Comparison of ENCODE assay signal across 21 cellular contexts in genomic region chr12:77954156-77954555, GRCh38.
DNase-seq lines count a peak whose midpoint lies in the region; ATAC-seq and TF ChIP-seq lines count a peak whose summit lies in the region.
"Had no signal": no experiment of that assay in that cellular context is flagged by ENCODE, and none has a peak within 500 bp of the region (broad histone marks: within the 10 kb centered on the region; RNA-seq: fewer than 3 reads in every experiment).

No MANE protein-coding gene starts in this region.

- no peak overlapping the region for H2AFZ ChIP-seq in IMR-90 (replicated peaks; ENCODE audit: low read length, poor library complexity)

- H3K79me1 ChIP-seq in IMR-90 (ENCODE audit: low read depth in 1 of 2, low read length in 2 of 2), result peaks cover 20 to 48% of the 10 kb centered on the region in 2 experiments

- H3K4me2 ChIP-seq in IMR-90 (ENCODE audit: low read depth, low read length), result peak overlapping the region; percentile 34; the same call in 1 of the 2 replicates

- TF ChIP-seq CTCF in IMR-90 (conservative IDR thresholded peaks at IDR 0.05; ENCODE audit: low read depth, low read length) (no peak), astrocyte of the spinal cord (IDR thresholded peaks at IDR 0.05; ENCODE audit: low read depth, low read length) (no peak), foreskin keratinocyte (conservative IDR thresholded peaks at IDR 0.05) (no peak), sigmoid colon (IDR thresholded peaks at IDR 0.05) (no peak)

- no peak overlapping the region for H3K14ac ChIP-seq in IMR-90 (replicated peaks; ENCODE audit: low read depth, low read length)

- H3K27me3 ChIP-seq in IMR-90 (ENCODE audit: control insufficient read depth, insufficient read depth, low read length) (no peaks in the 10 kb centered on the region), foreskin keratinocyte (no peaks in the 10 kb centered on the region), sigmoid colon (no peaks in the 10 kb centered on the region)

- DNase-seq in ACHN (peak; percentile 25), IMR-90 (peak; percentile 83), astrocyte of the spinal cord (ENCODE audit: low read depth, low spot score) (peak; percentile 36), foreskin keratinocyte (peak in 1 of 2 donors; percentile 31), SIG-M5 (lab: John Stamatoyannopoulos, UW) (no peak), SKM-1 treated with dmso at 0.1 percent for 144 hours (lab: John Stamatoyannopoulos, UW; ENCODE audit: unreplicated experiment) (no peak), sigmoid colon (no peak), NCI-H2227 (lab: John Stamatoyannopoulos, UW; ENCODE audit: unreplicated experiment) (no peak)
- DNase-seq: AML-193; Calu3; CD4-positive, CD25-positive, alpha-beta regulatory T cell; DMS79 treated with DMSO at 0.1 percent for 48 hours; GOT3; Karpas-422; NCI-H1105 treated with DMSO at 0.1 percent for 48 hours; NCI-H2081; NCI-H226; NCI-H526 treated with DMSO at 0.1 percent for 48 hours; NK-92 treated with Interleukin-12 subunit alpha and Interleukin-12 subunit beta, amount 100 ng/mL, for 24 hours had no signal

- no peak overlapping the region for H2BK20ac ChIP-seq in IMR-90 (ENCODE audit: low read depth, low read length)

- H3K27ac ChIP-seq in IMR-90 (ENCODE audit: insufficient read depth, low read length) (peak overlapping the region; percentile 37; the same call in 1 of the 2 replicates), foreskin keratinocyte (no peak overlapping the region), sigmoid colon (no peak overlapping the region)
- H3K27ac ChIP-seq: SK-N-MC had no signal

- no peak overlapping the region for H2AK5ac ChIP-seq in IMR-90 (ENCODE audit: low read depth, low read length)

- H3K18ac ChIP-seq in IMR-90 (ENCODE audit: low read depth, low read length), result peak overlapping the region; percentile 81; the same call in 1 of the 2 replicates

- H4K8ac ChIP-seq in IMR-90 (ENCODE audit: low read depth in 2 of 2, low read length in 2 of 2), result no peak overlapping the region

- WGBS in IMR-90 (ENCODE audit: extremely low coverage in 2 of 2, insufficient read length in 1 of 2), 2 experiments, result no CpG with 5 or more reads among the region's 1 CpG
- WGBS in sigmoid colon, 2 donors, result 81 to 82% methylated on average over 1 of the region's 1 CpG

- dilution Hi-C loops in IMR-90 (cut with HindIII; ENCODE audit: low sequenced_read_pairs, unreplicated experiment), result no loop called here

- TF ChIP-seq RAD21 in IMR-90 (IDR thresholded peaks at IDR 0.05; ENCODE audit: low read length), result no peak

- no peak overlapping the region for H4K5ac ChIP-seq in IMR-90 (ENCODE audit: low read depth, low read length)

- intact Hi-C loops in IMR-90 (cut with micrococcal nuclease) (no loop called here), sigmoid colon (cut with DNase I) (no loop called here)

- POLR2A ChIA-PET in IMR-90 (lab: Charles Lee; ENCODE audit: unreplicated experiment), result interaction anchor here (1.2 kb wide), 1 partner anchor 14 kb away, joined by 5 read pairs; no protein-coding TSS in a partner anchor

- ATAC-seq in IMR-90 (ENCODE audit: low read depth) (peak; percentile 80), foreskin keratinocyte (peak; percentile 77)
- ATAC-seq: HepG2 had no signal

- CTCF ChIA-PET in IMR-90 (lab: Yijun Ruan, JAX), result interaction anchor here (0.6 to 1.4 kb wide), 3 partner anchors 28 to 1425 kb away, joined by 3 to 4 read pairs (median 3); no protein-coding TSS in a partner anchor

- TF ChIP-seq POLR2A in IMR-90 (IDR thresholded peaks at IDR 0.05; ENCODE audit: low read depth, low read length) (no peak), sigmoid colon (IDR thresholded peaks at IDR 0.05) (no peak)

- no peak overlapping the region for H2AK9ac ChIP-seq in IMR-90 (replicated peaks; ENCODE audit: low read depth, low read length, poor library complexity)

- H3K9me3 ChIP-seq in IMR-90 (ENCODE audit: control insufficient read depth, insufficient read depth, low read length) (no peaks in the 10 kb centered on the region), sigmoid colon (no peaks in the 10 kb centered on the region)

- no peaks in the 10 kb centered on the region; the same call in 1 of the 2 replicates for H3K36me3 ChIP-seq in IMR-90 (ENCODE audit: control insufficient read depth, insufficient read depth, low read length)
- no peaks in the 10 kb centered on the region for H3K36me3 ChIP-seq in sigmoid colon

- no peak overlapping the region for H2BK15ac ChIP-seq in IMR-90 (ENCODE audit: low read depth, low read length)

- H2BK120ac ChIP-seq in IMR-90 (ENCODE audit: low read depth, low read length), result no peak overlapping the region

- H3K23ac ChIP-seq in IMR-90 (ENCODE audit: low read depth, low read length), result no peak overlapping the region

- H3K56ac ChIP-seq in IMR-90 (ENCODE audit: extremely low read depth, insufficient read depth, low read length), result no peak overlapping the region

- H4K20me1 ChIP-seq in IMR-90 (ENCODE audit: insufficient read depth, low read length), result peaks cover 11% of the 10 kb centered on the region; the same call in 1 of the 2 replicates

- H2BK5ac ChIP-seq in IMR-90 (ENCODE audit: low read depth, low read length, poor library complexity, severe bottlenecking), result peak overlapping the region; percentile 97

- peaks cover 10% of the 10 kb centered on the region for H3K9me1 ChIP-seq in IMR-90 (ENCODE audit: insufficient read depth, low read length)

- peaks cover 16% of the 10 kb centered on the region for H3K4me1 ChIP-seq in IMR-90 (ENCODE audit: control insufficient read depth, insufficient read depth, low read length)
- H3K4me1 ChIP-seq in foreskin keratinocyte, result peaks cover 6% of the 10 kb centered on the region
- peaks cover 0 to 10% (median 3%) of the 10 kb centered on the region in 4 donors for H3K4me1 ChIP-seq in sigmoid colon

- no peak overlapping the region for H3K4ac ChIP-seq in IMR-90 (ENCODE audit: low read depth, low read length)

- BruUV-seq in IMR-90 (replicated peaks; lab: Mats Ljungman, UMichigan), result no TSS peak

- no peak overlapping the region for H4K91ac ChIP-seq in IMR-90 (ENCODE audit: insufficient read depth, low read depth, low read length)

- H3K9ac ChIP-seq in IMR-90 (ENCODE audit: low read depth, low read length), result no peak overlapping the region

- TF ChIP-seq EP300 in sigmoid colon (IDR thresholded peaks at IDR 0.05), result no peak

- no peak overlapping the region for H3K4me3 ChIP-seq in IMR-90 (ENCODE audit: insufficient read depth, low read depth, low read length)
- H3K4me3 ChIP-seq in astrocyte of the spinal cord (ENCODE audit: low read depth, low read length), result no peak overlapping the region
- no peak overlapping the region for H3K4me3 ChIP-seq in sigmoid colon
- H3K4me3 ChIP-seq: SK-N-MC had no signal

- in situ Hi-C loops in ACHN (cut with HindIII; ENCODE audit: low pct_ligation_motif_present, low pct_unique_long_range_greater_than_20kb, low sequenced_read_pairs) (no loop called here), IMR-90 (cut with MboI; ENCODE audit: low sequenced_read_pairs) (no loop called here), astrocyte of the spinal cord (cut with HindIII; ENCODE audit: low sequenced_read_pairs) (no loop called here)

TF ChIP-seq in IMR-90, 13 proteins besides CTCF, POLR2A, EP300 and RAD21:
- no peak for TF ChIP-seq CHD1 (IDR thresholded peaks at IDR 0.05; ENCODE audit: low read depth, low read length)
- TF ChIP-seq MAFK (IDR thresholded peaks at IDR 0.05; ENCODE audit: low read depth, low read length), result peak; percentile 31; the same call in 1 of the 2 replicates
TF ChIP-seq in IMR-90: peak in this region for 1.

Comparison
In these comparisons a context has a peak if more than half of its experiments do, and no peak if none do; other contexts are left out.
1. DNase-seq: peak in ACHN (single experiment), IMR-90 (single experiment) and astrocyte of the spinal cord (single experiment); none in SIG-M5 (single experiment), SKM-1 treated with dmso at 0.1 percent for 144 hours (single experiment), sigmoid colon (single experiment) and NCI-H2227 (single experiment).